In genomic region chr2:220373878-220374277, GRCh38 we compare ENCODE assay signal across 18 cellular contexts.
DNase-seq lines count a peak whose midpoint lies in the region; ATAC-seq and TF ChIP-seq lines count a peak whose summit lies in the region.
"Had no signal": no experiment of that assay in that cellular context is flagged by ENCODE, and none has a peak within 500 bp of the region (broad histone marks: within the 10 kb centered on the region; RNA-seq: fewer than 3 reads in every experiment).

No MANE protein-coding gene starts in this region.

- TF ChIP-seq CTCF in choroid plexus epithelial cell (conservative IDR thresholded peaks at IDR 0.05; ENCODE audit: low read depth, low read length) (no peak), RWPE1 (conservative IDR thresholded peaks at IDR 0.05; ENCODE audit: low read depth) (no peak)

- H3K27ac ChIP-seq in RWPE1 = no peak overlapping the region
- H3K27ac ChIP-seq: gastroesophageal sphincter had no signal

- no peak overlapping the region for H3K4me3 ChIP-seq in choroid plexus epithelial cell (ENCODE audit: low read depth, low read length)
- H3K4me3 ChIP-seq: gastroesophageal sphincter had no signal

- CTCF ChIA-PET in RWPE1 (lab: Yijun Ruan, JAX) = no interaction called here

- POLR2A ChIA-PET in RWPE1 (lab: Yijun Ruan, JAX; ENCODE audit: low non-redundant PET) = no interaction called here

- peak; percentile 18 for DNase-seq in NCI-H510A treated with DMSO at 0.1 percent for 48 hours (lab: John Stamatoyannopoulos, UW)
- DNase-seq in NCI-H510A (lab: John Stamatoyannopoulos, UW) = no peak
- peak; percentile 48 for DNase-seq in NCI-H748 (lab: John Stamatoyannopoulos, UW; ENCODE audit: unreplicated experiment)
- peak; percentile 84 for DNase-seq in choroid plexus epithelial cell (ENCODE audit: low read depth)
- peak; percentile 35 for DNase-seq in non-pigmented ciliary epithelial cell (ENCODE audit: low read depth)
- no peak for DNase-seq in RWPE1 (ENCODE audit: low spot score)
- no peak for DNase-seq in NCI-H1048 (lab: John Stamatoyannopoulos, UW)
- DNase-seq: activated CD8-positive, alpha-beta memory T cell treated with anti-CD3 and anti-CD28 coated beads for 24 hours; activated naive CD8-positive, alpha-beta T cell treated with anti-CD3 and anti-CD28 coated beads, Interleukin-2, amount 50 U/mL, for 24 hours; cerebellar nuclear complex; endodermal cell; left ventricle myocardium superior; MM.1S; SIG-M5; stimulated activated CD4-positive, alpha-beta T cell treated with anti-CD3 and anti-CD28 coated beads, Interleukin-4, amount 100 ng/mL, for 1 hour; substantia nigra had no signal

- no peak for ATAC-seq in HG02938 (IDR thresholded peaks at IDR 0.05; ENCODE audit: unreplicated experiment)
- ATAC-seq: activated naive CD8-positive, alpha-beta T cell treated with anti-CD3 and anti-CD28 coated beads, Interleukin-2, amount 50 U/mL, for 24 hours; gastroesophageal sphincter; left ventricle myocardium superior had no signal

Comparison
In these comparisons a context has a peak if more than half of its experiments do, and no peak if none do; other contexts are left out.
1. DNase-seq: peak in NCI-H510A treated with DMSO at 0.1 percent for 48 hours (single experiment), NCI-H748 (single experiment), choroid plexus epithelial cell (single experiment) and non-pigmented ciliary epithelial cell (single experiment); none in NCI-H510A (single experiment), RWPE1 (single experiment) and NCI-H1048 (single experiment).